In the genomic region with DNA sequence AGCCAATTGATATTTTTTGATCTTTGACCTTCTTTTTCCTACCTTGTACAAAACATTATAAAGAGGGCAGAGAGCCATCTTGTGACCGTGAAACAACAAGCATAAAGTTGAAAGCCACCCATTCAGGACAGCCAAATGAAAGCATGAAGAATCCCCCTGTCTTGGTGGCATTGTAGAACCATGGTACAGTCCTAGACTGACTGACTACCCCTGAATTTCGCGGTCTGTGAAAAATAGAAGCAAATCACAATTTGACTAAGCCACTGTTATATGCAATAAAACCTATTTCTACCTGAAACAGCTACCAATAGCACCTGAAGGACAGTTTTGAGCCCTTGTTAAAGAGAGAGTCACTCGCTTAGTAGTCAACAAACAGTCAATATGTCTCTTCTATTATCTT, we compare ENCODE assay signal across 16 cellular contexts.
"Had no signal": no experiment of that assay in that cellular context is flagged by ENCODE, and none has a peak within 500 bp of the region (broad histone marks: within the 10 kb centered on the region; RNA-seq: fewer than 3 reads in every experiment).

No MANE protein-coding gene starts in this region.

- H3K9me3 Mint-ChIP-seq: T-cell had no signal

- H3K36me3 Mint-ChIP-seq: brain, T-cell had no signal

- H3K4me3 Mint-ChIP-seq: brain, nephron, T-cell had no signal

- DNase-seq: activated CD8-positive, alpha-beta memory T cell treated with anti-CD3 and anti-CD28 coated beads for 24 hours; activated CD8-positive, alpha-beta memory T cell treated with anti-CD3 and anti-CD28 coated beads, Interleukin-2, amount 50 U/mL, for 4 hours; aorta; heart left ventricle; left cardiac atrium; ovary; spleen; stimulated activated CD4-positive, alpha-beta T cell treated with anti-CD3 and anti-CD28 coated beads, Interleukin-4, amount 100 ng/mL, for 1 hour; stimulated activated naive CD4-positive, alpha-beta T cell treated with Interleukin-2 at 50 U/mL for 16 hours; substantia nigra; T-cell; tibial artery; WERI-Rb-1 had no signal

- ATAC-seq: gastroesophageal sphincter, heart left ventricle, left cardiac atrium, T-cell had no signal

- H3K27ac Mint-ChIP-seq: brain had no signal
